1 cellular context compared by ENCODE assay signal in the genomic region with DNA sequence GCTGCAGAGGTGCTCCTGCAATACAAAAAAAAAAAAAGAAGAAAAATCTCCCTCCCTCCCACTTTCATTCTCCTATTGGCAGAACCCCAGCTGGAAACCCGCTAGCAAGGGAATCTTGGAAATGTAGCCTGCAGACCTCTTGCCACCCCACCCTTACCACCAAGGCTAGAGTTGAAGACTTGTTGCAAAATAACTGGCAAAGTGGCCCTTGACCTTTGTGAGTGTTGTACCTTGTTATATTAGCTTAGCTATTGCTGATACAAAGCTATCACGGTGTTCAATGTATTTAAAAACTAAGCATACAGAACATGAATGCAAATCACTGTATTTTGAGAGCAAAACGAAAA.
TF ChIP-seq lines count a peak whose summit lies in the region.

No MANE protein-coding gene starts in this region.

TF ChIP-seq in WTC11, 78 proteins besides CTCF, POLR2A, EP300 and RAD21 (continued from another document):
- TF ChIP-seq, protein P1, sequence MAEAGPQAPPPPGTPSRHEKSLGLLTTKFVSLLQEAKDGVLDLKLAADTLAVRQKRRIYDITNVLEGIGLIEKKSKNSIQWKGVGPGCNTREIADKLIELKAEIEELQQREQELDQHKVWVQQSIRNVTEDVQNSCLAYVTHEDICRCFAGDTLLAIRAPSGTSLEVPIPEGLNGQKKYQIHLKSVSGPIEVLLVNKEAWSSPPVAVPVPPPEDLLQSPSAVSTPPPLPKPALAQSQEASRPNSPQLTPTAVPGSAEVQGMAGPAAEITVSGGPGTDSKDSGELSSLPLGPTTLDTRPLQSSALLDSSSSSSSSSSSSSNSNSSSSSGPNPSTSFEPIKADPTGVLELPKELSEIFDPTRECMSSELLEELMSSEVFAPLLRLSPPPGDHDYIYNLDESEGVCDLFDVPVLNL (CRISPR knock-in tag; IDR thresholded peaks at IDR 0.05; ENCODE audit: borderline replicate concordance, low read depth): no peak
- no peak for TF ChIP-seq FOXK1 (CRISPR knock-in tag; IDR thresholded peaks at IDR 0.05)
- TF ChIP-seq ZNF138 (CRISPR knock-in tag; conservative IDR thresholded peaks at IDR 0.05): no peak
- TF ChIP-seq, protein P2, sequence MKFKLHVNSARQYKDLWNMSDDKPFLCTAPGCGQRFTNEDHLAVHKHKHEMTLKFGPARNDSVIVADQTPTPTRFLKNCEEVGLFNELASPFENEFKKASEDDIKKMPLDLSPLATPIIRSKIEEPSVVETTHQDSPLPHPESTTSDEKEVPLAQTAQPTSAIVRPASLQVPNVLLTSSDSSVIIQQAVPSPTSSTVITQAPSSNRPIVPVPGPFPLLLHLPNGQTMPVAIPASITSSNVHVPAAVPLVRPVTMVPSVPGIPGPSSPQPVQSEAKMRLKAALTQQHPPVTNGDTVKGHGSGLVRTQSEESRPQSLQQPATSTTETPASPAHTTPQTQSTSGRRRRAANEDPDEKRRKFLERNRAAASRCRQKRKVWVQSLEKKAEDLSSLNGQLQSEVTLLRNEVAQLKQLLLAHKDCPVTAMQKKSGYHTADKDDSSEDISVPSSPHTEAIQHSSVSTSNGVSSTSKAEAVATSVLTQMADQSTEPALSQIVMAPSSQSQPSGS (CRISPR knock-in tag; IDR thresholded peaks at IDR 0.05; ENCODE audit: borderline replicate concordance, low read depth): no peak
- TF ChIP-seq, protein P3, sequence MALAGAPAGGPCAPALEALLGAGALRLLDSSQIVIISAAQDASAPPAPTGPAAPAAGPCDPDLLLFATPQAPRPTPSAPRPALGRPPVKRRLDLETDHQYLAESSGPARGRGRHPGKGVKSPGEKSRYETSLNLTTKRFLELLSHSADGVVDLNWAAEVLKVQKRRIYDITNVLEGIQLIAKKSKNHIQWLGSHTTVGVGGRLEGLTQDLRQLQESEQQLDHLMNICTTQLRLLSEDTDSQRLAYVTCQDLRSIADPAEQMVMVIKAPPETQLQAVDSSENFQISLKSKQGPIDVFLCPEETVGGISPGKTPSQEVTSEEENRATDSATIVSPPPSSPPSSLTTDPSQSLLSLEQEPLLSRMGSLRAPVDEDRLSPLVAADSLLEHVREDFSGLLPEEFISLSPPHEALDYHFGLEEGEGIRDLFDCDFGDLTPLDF (CRISPR knock-in tag; IDR thresholded peaks at IDR 0.05): no peak
- TF ChIP-seq NFATC4 (CRISPR knock-in tag; IDR thresholded peaks at IDR 0.05): no peak
- no peak for TF ChIP-seq SMAD4 (CRISPR knock-in tag; IDR thresholded peaks at IDR 0.05)
- TF ChIP-seq, protein P4, sequence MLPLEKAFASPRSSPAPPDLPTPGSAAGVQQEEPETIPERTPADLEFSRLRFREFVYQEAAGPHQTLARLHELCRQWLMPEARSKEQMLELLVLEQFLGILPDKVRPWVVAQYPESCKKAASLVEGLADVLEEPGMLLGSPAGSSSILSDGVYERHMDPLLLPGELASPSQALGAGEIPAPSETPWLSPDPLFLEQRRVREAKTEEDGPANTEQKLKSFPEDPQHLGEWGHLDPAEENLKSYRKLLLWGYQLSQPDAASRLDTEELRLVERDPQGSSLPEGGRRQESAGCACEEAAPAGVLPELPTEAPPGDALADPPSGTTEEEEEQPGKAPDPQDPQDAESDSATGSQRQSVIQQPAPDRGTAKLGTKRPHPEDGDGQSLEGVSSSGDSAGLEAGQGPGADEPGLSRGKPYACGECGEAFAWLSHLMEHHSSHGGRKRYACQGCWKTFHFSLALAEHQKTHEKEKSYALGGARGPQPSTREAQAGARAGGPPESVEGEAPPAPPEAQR (CRISPR knock-in tag; IDR thresholded peaks at IDR 0.05): no peak
- TF ChIP-seq RORB (CRISPR knock-in tag; IDR thresholded peaks at IDR 0.05): no peak
- no peak for TF ChIP-seq JAZF1 (CRISPR knock-in tag; IDR thresholded peaks at IDR 0.05)
- TF ChIP-seq, protein P5, sequence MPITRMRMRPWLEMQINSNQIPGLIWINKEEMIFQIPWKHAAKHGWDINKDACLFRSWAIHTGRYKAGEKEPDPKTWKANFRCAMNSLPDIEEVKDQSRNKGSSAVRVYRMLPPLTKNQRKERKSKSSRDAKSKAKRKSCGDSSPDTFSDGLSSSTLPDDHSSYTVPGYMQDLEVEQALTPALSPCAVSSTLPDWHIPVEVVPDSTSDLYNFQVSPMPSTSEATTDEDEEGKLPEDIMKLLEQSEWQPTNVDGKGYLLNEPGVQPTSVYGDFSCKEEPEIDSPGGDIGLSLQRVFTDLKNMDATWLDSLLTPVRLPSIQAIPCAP (CRISPR knock-in tag; IDR thresholded peaks at IDR 0.05): no peak
- TF ChIP-seq ZNF423 (CRISPR knock-in tag; IDR thresholded peaks at IDR 0.05): no peak
- TF ChIP-seq ELF4 (CRISPR knock-in tag; IDR thresholded peaks at IDR 0.05; ENCODE audit: low read depth): no peak
- TF ChIP-seq ATF1 (CRISPR knock-in tag; IDR thresholded peaks at IDR 0.05): no peak
- TF ChIP-seq ZBTB21 (CRISPR knock-in tag; IDR thresholded peaks at IDR 0.05; ENCODE audit: borderline replicate concordance): no peak
- no peak for TF ChIP-seq ZNF317 (CRISPR knock-in tag; IDR thresholded peaks at IDR 0.05; ENCODE audit: borderline replicate concordance, low read depth)
- TF ChIP-seq GABPB1 (CRISPR knock-in tag; IDR thresholded peaks at IDR 0.05): no peak
TF ChIP-seq in WTC11: peak in this region for 0.
